Comparison of ENCODE assay signal across 8 cellular contexts in the genomic region with DNA sequence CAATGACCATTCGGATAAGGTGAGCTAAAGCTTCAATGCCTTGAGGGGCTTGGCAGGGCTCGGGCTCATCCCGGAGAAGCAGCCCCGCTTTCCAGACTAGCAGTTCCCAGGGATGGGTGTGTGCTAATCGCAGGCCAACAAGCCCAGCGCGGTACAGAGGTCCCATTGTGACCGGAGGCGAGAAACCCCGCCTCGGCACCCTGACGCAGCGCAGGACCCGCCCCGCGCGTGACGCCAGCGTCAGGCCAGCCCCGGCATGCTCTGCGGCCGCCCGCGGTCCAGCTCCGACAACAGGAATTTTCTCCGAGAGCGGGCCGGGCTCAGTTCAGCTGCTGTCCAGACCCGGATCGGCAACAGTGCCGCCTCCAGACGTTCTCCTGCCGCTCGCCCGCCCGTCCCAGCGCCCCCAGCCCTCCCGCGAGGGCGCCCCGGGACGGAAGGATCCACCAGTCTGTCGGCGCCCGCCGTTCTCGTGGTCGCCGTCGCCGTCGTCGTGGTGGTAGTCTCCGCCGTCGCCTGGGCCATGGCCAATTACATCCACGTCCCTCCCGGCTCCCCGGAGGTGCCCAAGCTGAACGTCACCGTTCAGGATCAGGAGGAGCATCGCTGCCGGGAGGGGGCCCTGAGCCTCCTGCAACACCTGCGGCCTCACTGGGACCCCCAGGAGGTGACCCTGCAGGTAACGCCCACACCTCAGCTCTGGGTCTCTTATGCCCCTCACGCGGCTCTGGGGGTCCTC. TPM values are rescaled to one million over a fixed set of nuclear protein-coding genes. Genes with fewer than 3 reads are reported as not detected.
DNase-seq lines count a peak whose midpoint lies in the region; FAIRE-seq and TF ChIP-seq lines count a peak whose summit lies in the region.

A gene with protein sequence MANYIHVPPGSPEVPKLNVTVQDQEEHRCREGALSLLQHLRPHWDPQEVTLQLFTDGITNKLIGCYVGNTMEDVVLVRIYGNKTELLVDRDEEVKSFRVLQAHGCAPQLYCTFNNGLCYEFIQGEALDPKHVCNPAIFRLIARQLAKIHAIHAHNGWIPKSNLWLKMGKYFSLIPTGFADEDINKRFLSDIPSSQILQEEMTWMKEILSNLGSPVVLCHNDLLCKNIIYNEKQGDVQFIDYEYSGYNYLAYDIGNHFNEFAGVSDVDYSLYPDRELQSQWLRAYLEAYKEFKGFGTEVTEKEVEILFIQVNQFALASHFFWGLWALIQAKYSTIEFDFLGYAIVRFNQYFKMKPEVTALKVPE (plus strand): TSS at position 264 of the 739 bp plus-strand sequence. CDS start 260 bp downstream, at position 524.

- H3K9ac ChIP-seq in ES-I3 (ENCODE audit: low read depth, low read length) = peak within 1 kb of the TSS; percentile 62

- H3K4me1 ChIP-seq in ES-I3 (ENCODE audit: insufficient read depth, low read length) (no peaks in the 10 kb centered on the region; the same call in 1 of the 2 replicates), SJSA1 (replicated peaks) (peaks cover 8% of the 10 kb centered on the region), neutrophil (ENCODE audit: control insufficient read depth in 1 of 2, insufficient read depth in 1 of 2, low read depth in 1 of 2, low read length in 1 of 2) (peaks cover 22 to 28% of the 10 kb centered on the region in 2 experiments)

- H3K36me3 ChIP-seq in ES-I3 (ENCODE audit: insufficient read depth, low read length) (no peaks in the 10 kb centered on the region), H7 (replicated peaks; ENCODE audit: control insufficient read depth, insufficient read depth, low read length) (no peaks in the 10 kb centered on the region), SJSA1 (peaks cover 10% of the 10 kb centered on the region), neutrophil (no peaks in the 10 kb centered on the region)

- FAIRE-seq in frontal cortex (lab: Jason Lieb, UNC) = no peak

- TF ChIP-seq CTCF in neutrophil (IDR thresholded peaks at IDR 0.05) = peak; percentile 17

- H3K27me3 ChIP-seq in H7 (ENCODE audit: control insufficient read depth, insufficient read depth, low read length) = no peaks in the 10 kb centered on the region
- no peaks in the 10 kb centered on the region for H3K27me3 ChIP-seq in SJSA1 (replicated peaks)
- H3K27me3 ChIP-seq in neutrophil = peaks cover 5% of the 10 kb centered on the region

- H3K4me3 ChIP-seq in H7 (ENCODE audit: insufficient read depth, low read depth, low read length) (peak within 1 kb of the TSS; percentile 85), SJSA1 (peak within 1 kb of the TSS; percentile 80), neutrophil (ENCODE audit: low read depth in 1 of 2, low read length in 1 of 2) (peak within 1 kb of the TSS; percentile 78 to 80)

- H3K9me3 ChIP-seq in ES-I3 (ENCODE audit: control insufficient read depth, insufficient read depth, low read length) = no peaks in the 10 kb centered on the region
- no peaks in the 10 kb centered on the region for H3K9me3 ChIP-seq in SJSA1 (replicated peaks)
- H3K9me3 ChIP-seq in neutrophil = no peaks in the 10 kb centered on the region

- peak; percentile 83 for DNase-seq in H7
- DNase-seq in M059J (ENCODE audit: low read depth) = peak; percentile 91
- DNase-seq in SJSA1 (ENCODE audit: low read depth in 1 of 2, low spot score in 2 of 2) = peak; percentile 77 to 89
- DNase-seq in activated naive CD4-positive, alpha-beta T cell treated with Interleukin-2 at 50 U/mL for 16 hours = peak; percentile 88
- peak; percentile 85 for DNase-seq in frontal cortex (ENCODE audit: low spot score in 2 of 2)
- peak; percentile 77 to 98 (median 95) for DNase-seq in substantia nigra (lab: John Stamatoyannopoulos, UW)

- peak within 1 kb of the TSS; percentile 88 for H3K27ac ChIP-seq in SJSA1
- peak within 1 kb of the TSS; percentile 88 for H3K27ac ChIP-seq in neutrophil
- H3K27ac ChIP-seq in substantia nigra (ENCODE audit: low read depth, low read length, poor library complexity, severe bottlenecking) = peak within 1 kb of the TSS; percentile 95

RNA-seq across cellular contexts. Expression of the gene that starts here (rescaled TPM):
- total RNA-seq in H7 (2014; rRNA removed; shearing (Covaris generic)) = 54.2 and 78.6 TPM in 2 replicates
- 12.1 and 21.9 TPM in 2 replicates for total RNA-seq in M059J (2014; rRNA removed; shearing (Covaris generic))
- total RNA-seq in SJSA1 (2014; rRNA removed; shearing (Covaris generic)) = 24.5 and 25.2 TPM in 2 replicates
- 156 TPM for total RNA-seq in frontal cortex

Comparison
In these comparisons a context has a peak if more than half of its experiments do, and no peak if none do; other contexts are left out.
1. Peak in every context shown above with its lines: DNase-seq, H3K4me3 ChIP-seq and H3K27ac ChIP-seq.